In genomic region chr3:109081746-109082510, GRCh38 we compare ENCODE assay signal across 9 cellular contexts. TPM values are rescaled to one million over a fixed set of nuclear protein-coding genes. Genes with fewer than 3 reads are reported as not detected.
DNase-seq lines count a peak whose midpoint lies in the region; ATAC-seq and TF ChIP-seq lines count a peak whose summit lies in the region.
"Had no signal": no experiment of that assay in that cellular context is flagged by ENCODE, and none has a peak within 500 bp of the region (broad histone marks: within the 10 kb centered on the region; RNA-seq: fewer than 3 reads in every experiment).

No MANE protein-coding gene starts in this region.

- WGBS in endodermal cell (ENCODE audit: insufficient coverage in 1 of 2, insufficient read length in 1 of 2), 2 experiments: 61% methylated on average over 4 to 6 of the region's 6 CpGs

- H3K27me3 ChIP-seq in endodermal cell (ENCODE audit: control insufficient read depth, insufficient read depth, low read length, poor library complexity, severe bottlenecking): no peaks in the 10 kb centered on the region

- H3K9ac ChIP-seq in endodermal cell (ENCODE audit: extremely low read depth, low read length, poor library complexity, severe bottlenecking): no peak overlapping the region

- peak overlapping the region; percentile 23 for H3K27ac Mint-ChIP-seq in endodermal cell
- H3K27ac Mint-ChIP-seq in neural crest cell (ENCODE audit: unreplicated experiment): no peak overlapping the region

- H3K36me3 ChIP-seq in endodermal cell (ENCODE audit: control insufficient read depth, insufficient read depth, low read length): no peaks in the 10 kb centered on the region

- H3K4me3 ChIP-seq in endodermal cell (ENCODE audit: low read length): no peak overlapping the region
- H3K4me3 ChIP-seq: skin epidermis had no signal

- H3K36me3 Mint-ChIP-seq in endodermal cell (ENCODE audit: low read depth) (no peaks in the 10 kb centered on the region), neural crest cell (ENCODE audit: low read depth) (peaks cover 2% of the 10 kb centered on the region)

- H3K27ac ChIP-seq in RWPE1 (no peak overlapping the region), endodermal cell (ENCODE audit: low read depth, low read length) (no peak overlapping the region)
- H3K27ac ChIP-seq: skin epidermis had no signal

- no peaks in the 10 kb centered on the region for H3K9me3 ChIP-seq in endodermal cell (ENCODE audit: control insufficient read depth, low read length)

- DNase-seq in activated CD8-positive, alpha-beta memory T cell treated with anti-CD3 and anti-CD28 coated beads, Interleukin-2, amount 50 U/mL, for 48 hours: peak; percentile 55
- DNase-seq in activated CD8-positive, alpha-beta memory T cell treated with anti-CD3 and anti-CD28 coated beads for 24 hours: no peak
- DNase-seq in RWPE1 (ENCODE audit: low spot score) (peak; percentile 43), endodermal cell (peak; percentile 80), neural crest cell (ENCODE audit: low read depth, low spot score) (peak; percentile 8)
- DNase-seq in effector CD8-positive, alpha-beta T cell (lab: John Stamatoyannopoulos, UW): no peak

- no peaks in the 10 kb centered on the region for H3K4me1 ChIP-seq in endodermal cell (ENCODE audit: control insufficient read depth, insufficient read depth, low read length)

- TF ChIP-seq CTCF in RWPE1 (conservative IDR thresholded peaks at IDR 0.05; ENCODE audit: low read depth) (peak; percentile 65), endodermal cell (conservative IDR thresholded peaks at IDR 0.05) (peak; percentile 90), neural crest cell (conservative IDR thresholded peaks at IDR 0.05) (peak; percentile 85)

- ATAC-seq in GM19351 (IDR thresholded peaks at IDR 0.05; ENCODE audit: unreplicated experiment): peak; percentile 98
- ATAC-seq in HG03159 (IDR thresholded peaks at IDR 0.05; ENCODE audit: unreplicated experiment): peak; percentile 98

- CTCF ChIA-PET in RWPE1 (lab: Yijun Ruan, JAX): interaction anchor here (0.5 to 1.2 kb wide), 4 partner anchors 58 to 1990 kb away, joined by 3 to 11 read pairs (median 4); no protein-coding TSS in a partner anchor

- peaks cover 2% of the 10 kb centered on the region for H3K4me1 Mint-ChIP-seq in endodermal cell
- H3K4me1 Mint-ChIP-seq in neural crest cell: no peaks in the 10 kb centered on the region

- H3K27me3 Mint-ChIP-seq in endodermal cell (ENCODE audit: insufficient read depth): no peaks in the 10 kb centered on the region
- H3K27me3 Mint-ChIP-seq in neural crest cell (ENCODE audit: low read depth): no peaks in the 10 kb centered on the region

- H3K9me3 Mint-ChIP-seq in endodermal cell: no peaks in the 10 kb centered on the region
- H3K9me3 Mint-ChIP-seq in neural crest cell: peaks cover 3% of the 10 kb centered on the region

- H3K4me3 Mint-ChIP-seq in endodermal cell (no peak overlapping the region), neural crest cell (no peak overlapping the region)

- POLR2A ChIA-PET in RWPE1 (lab: Yijun Ruan, JAX; ENCODE audit: low non-redundant PET): no interaction called here

RNA-seq across cellular contexts. Expression of gene MORC1, which starts 36.0 kb away (rescaled TPM):
- total RNA-seq in endodermal cell: not detected
- not detected for polyA plus RNA-seq in endodermal cell (2013, experiment 1 of 2)
- polyA plus RNA-seq in endodermal cell (2013, experiment 2 of 2): not detected
- not detected in 2 replicates for total RNA-seq in neural crest cell

RNA-seq across cellular contexts. Expression of gene C3orf85, which starts 54.6 kb away (rescaled TPM):
- not detected for total RNA-seq in endodermal cell
- polyA plus RNA-seq in endodermal cell (2013, experiment 1 of 2): not detected
- not detected for polyA plus RNA-seq in endodermal cell (2013, experiment 2 of 2)
- total RNA-seq in neural crest cell: not detected in 2 replicates

Comparison
In these comparisons a context has a peak if more than half of its experiments do, and no peak if none do; other contexts are left out.
1. DNase-seq: peak in activated CD8-positive, alpha-beta memory T cell treated with anti-CD3 and anti-CD28 coated beads, Interleukin-2, amount 50 U/mL, for 48 hours (single experiment), RWPE1 (single experiment), endodermal cell (single experiment) and neural crest cell (single experiment); none in activated CD8-positive, alpha-beta memory T cell treated with anti-CD3 and anti-CD28 coated beads for 24 hours (single experiment) and effector CD8-positive, alpha-beta T cell (single experiment).
2. Peak in every context shown above with its lines, with median percentiles within 50 percentile points of each other: CTCF ChIP-seq.